8 cellular contexts compared by ENCODE assay signal in genomic region chr7:76359987-76360641, GRCh38. TPM values are rescaled to one million over a fixed set of nuclear protein-coding genes. Genes with fewer than 3 reads are reported as not detected.
DNase-seq lines count a peak whose midpoint lies in the region; ATAC-seq and TF ChIP-seq lines count a peak whose summit lies in the region.
"Not testable (repeated sequence)": the region's sequence is repeated elsewhere in the genome, so short reads cannot be mapped to it uniquely, and the experiment has no call there.

No MANE protein-coding gene starts in this region.

- H3K4me3 ChIP-seq in AG04450 (ENCODE audit: low read depth, low read length), result peak overlapping the region; percentile 56
- not testable (repeated sequence) for H3K4me3 ChIP-seq in HUES48 (ENCODE audit: low read depth, low read length)
- H3K4me3 ChIP-seq in right atrium auricular region, result peak overlapping the region in 1 of 2 donors; percentile 97
- peak overlapping the region in 5 of 8 donors; percentile 90 to 100 (median 99) for H3K4me3 ChIP-seq in spleen

- not testable (repeated sequence) for TF ChIP-seq CTCF in AG04450 (IDR thresholded peaks at IDR 0.05; ENCODE audit: low read depth, low read length); RWPE1 (conservative IDR thresholded peaks at IDR 0.05; ENCODE audit: low read depth); right atrium auricular region (IDR thresholded peaks at IDR 0.05); spleen (IDR thresholded peaks at IDR 0.05 in 8 of 11, conservative IDR thresholded peaks at IDR 0.05 in 3 of 11)

- peaks cover 28% of the 10 kb centered on the region for H3K36me3 Mint-ChIP-seq in activated T-helper 2 cell treated with anti-CD3 and anti-CD28 coated beads, Interferon-gamma antibody, Interleukin-2, Interleukin-4, amounts not matched to agents 10 μg/mL and 5 μg/mL and 100 μg/mL, durations not matched to agents 14 hours and 24 hours and 36 hours (ENCODE audit: low read depth)
- not testable (repeated sequence) for H3K36me3 Mint-ChIP-seq in naive B cell

- not testable (repeated sequence) for DNase-seq in AG04450 (ENCODE audit: low read depth, low spot score); RWPE1 (ENCODE audit: low spot score); activated T-helper 2 cell treated with anti-CD3 and anti-CD28 coated beads, Interferon-gamma antibody, Interleukin-2, Interleukin-4, amounts not matched to agents 10 μg/mL and 5 μg/mL and 100 μg/mL, durations not matched to agents 14 hours and 24 hours and 36 hours (ENCODE audit: low spot score); right atrium auricular region (ENCODE audit: low spot score); naive B cell; spleen

- not testable (repeated sequence) for H3K9me3 Mint-ChIP-seq in activated T-helper 2 cell treated with anti-CD3 and anti-CD28 coated beads, Interferon-gamma antibody, Interleukin-2, Interleukin-4, amounts not matched to agents 10 μg/mL and 5 μg/mL and 100 μg/mL, durations not matched to agents 14 hours and 24 hours and 36 hours; naive B cell

- POLR2A ChIA-PET in AG04450 (lab: Yijun Ruan, JAX), result interaction anchor here (0.6 to 1.4 kb wide), 4 partner anchors 21 to 894 kb away, joined by 3 to 7 read pairs (median 4); no protein-coding TSS in a partner anchor
- POLR2A ChIA-PET in RWPE1 (lab: Yijun Ruan, JAX; ENCODE audit: low non-redundant PET), result not testable (repeated sequence)

- H3K4me1 ChIP-seq in HUES48 (ENCODE audit: control insufficient read depth, insufficient read depth, low read length), result peaks cover 32% of the 10 kb centered on the region
- H3K4me1 ChIP-seq in right atrium auricular region, result peaks cover 0 to 49% of the 10 kb centered on the region in 2 donors
- peaks cover 25 to 62% (median 52%) of the 10 kb centered on the region in 6 donors for H3K4me1 ChIP-seq in spleen

- 74 to 87% (median 75%) methylated on average over 17 of the region's 17 CpGs for WGBS in spleen, 5 donors

- not testable (repeated sequence) for ATAC-seq in naive B cell (ENCODE audit: low read depth in 2 of 2)

- not testable (repeated sequence) for TF ChIP-seq POLR2A in spleen (IDR thresholded peaks at IDR 0.05)

- H3K4me1 Mint-ChIP-seq in activated T-helper 2 cell treated with anti-CD3 and anti-CD28 coated beads, Interferon-gamma antibody, Interleukin-2, Interleukin-4, amounts not matched to agents 10 μg/mL and 5 μg/mL and 100 μg/mL, durations not matched to agents 14 hours and 24 hours and 36 hours (ENCODE audit: low read depth), result peaks cover 37% of the 10 kb centered on the region
- H3K4me1 Mint-ChIP-seq in naive B cell, result peaks cover 25 to 45% (median 39%) of the 10 kb centered on the region in 3 donors

- CTCF ChIA-PET in AG04450 (lab: Charles Lee), result interaction anchor here (0.7 to 1.1 kb wide), 6 partner anchors 10 to 183 kb away, joined by 3 to 8 read pairs (median 4); no protein-coding TSS in a partner anchor
- CTCF ChIA-PET in RWPE1 (lab: Yijun Ruan, JAX), result interaction anchor here (0.6 to 0.8 kb wide), 3 partner anchors 27 to 64 kb away, joined by 3 to 5 read pairs (median 3); no protein-coding TSS in a partner anchor

- not testable (repeated sequence) for H3K27me3 ChIP-seq in AG04450 (ENCODE audit: control insufficient read depth, insufficient read depth, low read length); HUES48 (ENCODE audit: control insufficient read depth, insufficient read depth, low read length); right atrium auricular region; spleen (replicated peaks in 1 of 7)

- H3K27me3 Mint-ChIP-seq in activated T-helper 2 cell treated with anti-CD3 and anti-CD28 coated beads, Interferon-gamma antibody, Interleukin-2, Interleukin-4, amounts not matched to agents 10 μg/mL and 5 μg/mL and 100 μg/mL, durations not matched to agents 14 hours and 24 hours and 36 hours (ENCODE audit: low read depth); naive B cell: not testable (repeated sequence)

- peak overlapping the region; percentile 95 for H3K27ac ChIP-seq in AG04450 (ENCODE audit: low read depth, low read length)
- H3K27ac ChIP-seq in HUES48 (ENCODE audit: low read depth, low read length), result peak overlapping the region; percentile 98
- peak overlapping the region; percentile 92 for H3K27ac ChIP-seq in RWPE1
- H3K27ac ChIP-seq in cingulate gyrus (ENCODE audit: low read depth, low read length), result peak overlapping the region; percentile 100
- H3K27ac ChIP-seq in right atrium auricular region, result peak overlapping the region; percentile 99 to 100
- peak overlapping the region; percentile 93 to 99 (median 98) for H3K27ac ChIP-seq in spleen

- peak overlapping the region; percentile 87 for H3K4me3 Mint-ChIP-seq in activated T-helper 2 cell treated with anti-CD3 and anti-CD28 coated beads, Interferon-gamma antibody, Interleukin-2, Interleukin-4, amounts not matched to agents 10 μg/mL and 5 μg/mL and 100 μg/mL, durations not matched to agents 14 hours and 24 hours and 36 hours (ENCODE audit: low read depth)
- H3K4me3 Mint-ChIP-seq in naive B cell, result peak overlapping the region; percentile 89 to 98 (median 95)

- H3K27ac Mint-ChIP-seq in activated T-helper 2 cell treated with anti-CD3 and anti-CD28 coated beads, Interferon-gamma antibody, Interleukin-2, Interleukin-4, amounts not matched to agents 10 μg/mL and 5 μg/mL and 100 μg/mL, durations not matched to agents 14 hours and 24 hours and 36 hours, result peak overlapping the region; percentile 92
- peak overlapping the region in 5 of 6 donors; percentile 22 to 96 (median 92) for H3K27ac Mint-ChIP-seq in naive B cell

- H3K9ac ChIP-seq in HUES48 (ENCODE audit: low read depth, low read length), result 0 out of 2 replicates have a peak overlapping the region, but pooled peaks have one; percentile 57

- intact Hi-C loops in activated T-helper 2 cell treated with anti-CD3 and anti-CD28 coated beads, Interferon-gamma antibody, Interleukin-2, Interleukin-4, amounts not matched to agents 10 μg/mL and 5 μg/mL and 100 μg/mL, durations not matched to agents 14 hours and 24 hours and 36 hours (cut with micrococcal nuclease), result loop anchor here (1.0 to 2.0 kb wide), 4 partner anchors 17 to 42 kb away; no protein-coding TSS in a partner anchor
- intact Hi-C loops in spleen (cut with DNase I; ENCODE audit: low total_unique reads), result loop anchor here (5.0 kb wide), 1 partner anchor 43 kb away; no protein-coding TSS in a partner anchor

- H3K9me3 ChIP-seq in AG04450 (ENCODE audit: control insufficient read depth, insufficient read depth, low read length); HUES48 (ENCODE audit: control insufficient read depth, insufficient read depth, low read length); right atrium auricular region; spleen: not testable (repeated sequence)

- H3K36me3 ChIP-seq in HUES48 (ENCODE audit: control insufficient read depth, insufficient read depth, low read length) (peaks cover 23% of the 10 kb centered on the region), right atrium auricular region (peaks cover 17% of the 10 kb centered on the region), spleen (peaks cover 0 to 19% (median 0%) of the 10 kb centered on the region in 6 donors)

RNA-seq across cellular contexts. Expression of gene YWHAG, which starts 1.3 kb away (rescaled TPM):
- 91.5 and 91.6 TPM in 2 replicates for polyA plus RNA-seq in AG04450 (2011; rRNA removed)
- 117 and 129 TPM in 2 replicates for polyA minus RNA-seq in AG04450 (2011; rRNA and poly(A)+ RNA removed)
- 184 and 189 TPM in 2 replicates for total RNA-seq in activated T-helper 2 cell treated with anti-CD3 and anti-CD28 coated beads, Interferon-gamma antibody, Interleukin-2, Interleukin-4, amounts not matched to agents 10 μg/mL and 5 μg/mL and 100 μg/mL, durations not matched to agents 14 hours and 24 hours and 36 hours
- total RNA-seq in right atrium auricular region, result 100 to 1,000 TPM; 132 to 153 TPM
- 1 to 10 TPM in 5 of 6 donors, under 1 TPM in 1; 0.40 to 2.8 (median 2.2) TPM for polyA plus RNA-seq in naive B cell (ENCODE audit: low read depth in 6 of 6)
- 100 to 1,000 TPM in 1 of 7 donors, 10 to 100 TPM in 6; 60.6 to 108 (median 80.5) TPM for total RNA-seq in spleen
- polyA plus RNA-seq in spleen, result 10 to 100 TPM; 19.7 to 35.6 (median 26.2) TPM

RNA-seq across cellular contexts. Expression of gene SSC4D, which starts 49.4 kb away (rescaled TPM):
- polyA plus RNA-seq in AG04450 (2011; rRNA removed), result 0.45 and 0.57 TPM in 2 replicates
- 0.35 and 0.92 TPM in 2 replicates for polyA minus RNA-seq in AG04450 (2011; rRNA and poly(A)+ RNA removed)
- 0.71 and 0.78 TPM in 2 replicates for total RNA-seq in activated T-helper 2 cell treated with anti-CD3 and anti-CD28 coated beads, Interferon-gamma antibody, Interleukin-2, Interleukin-4, amounts not matched to agents 10 μg/mL and 5 μg/mL and 100 μg/mL, durations not matched to agents 14 hours and 24 hours and 36 hours
- under 1 TPM; 0.35 to 0.37 TPM for total RNA-seq in right atrium auricular region
- polyA plus RNA-seq in naive B cell (ENCODE audit: low read depth in 6 of 6), result not detected
- total RNA-seq in spleen, result 1 to 10 TPM in 2 of 7 donors, under 1 TPM in 5; 0.11 to 1.5 (median 0.43) TPM
- 1 to 10 TPM in 2 of 3 donors, under 1 TPM in 1; 0.68 to 1.2 (median 1.1) TPM for polyA plus RNA-seq in spleen

RNA-seq across cellular contexts. Expression of gene HSPB1, which starts 57.6 kb away (rescaled TPM):
- 290 and 526 TPM in 2 replicates for polyA plus RNA-seq in AG04450 (2011; rRNA removed)
- 75.3 and 81.1 TPM in 2 replicates for polyA minus RNA-seq in AG04450 (2011; rRNA and poly(A)+ RNA removed)
- total RNA-seq in activated T-helper 2 cell treated with anti-CD3 and anti-CD28 coated beads, Interferon-gamma antibody, Interleukin-2, Interleukin-4, amounts not matched to agents 10 μg/mL and 5 μg/mL and 100 μg/mL, durations not matched to agents 14 hours and 24 hours and 36 hours, result 116 and 131 TPM in 2 replicates
- 1,000 to 10,000 TPM; 1,006 to 1,433 TPM for total RNA-seq in right atrium auricular region
- 10 to 100 TPM; 24.3 to 55.2 (median 45.3) TPM for polyA plus RNA-seq in naive B cell (ENCODE audit: low read depth in 6 of 6)
- 100 to 1,000 TPM in 5 of 7 donors, 10 to 100 TPM in 2; 56.5 to 227 (median 131) TPM for total RNA-seq in spleen
- 100 to 1,000 TPM in 2 of 3 donors, 10 to 100 TPM in 1; 70.1 to 216 (median 214) TPM for polyA plus RNA-seq in spleen
